Comparison of ENCODE assay signal across 20 cellular contexts in genomic region chr5:150062523-150062922, GRCh38. TPM values are rescaled to one million over a fixed set of nuclear protein-coding genes. Genes with fewer than 3 reads are reported as not detected.
"Had no signal": no experiment of that assay in that cellular context is flagged by ENCODE, and none has a peak within 500 bp of the region (broad histone marks: within the 10 kb centered on the region; RNA-seq: fewer than 3 reads in every experiment).

No MANE protein-coding gene starts in this region.

- H3K27ac ChIP-seq: epithelial cell of prostate, esophagus squamous epithelium, gastroesophageal sphincter, left ventricle myocardium inferior, lower lobe of right lung had no signal

- H3K36me3 ChIP-seq: esophagus squamous epithelium, gastroesophageal sphincter, left ventricle myocardium inferior, lower lobe of right lung had no signal

- H3K27ac Mint-ChIP-seq: immature natural killer cell, memory B cell, naive B cell, nephron, type B pancreatic cell had no signal

- ATAC-seq: gastroesophageal sphincter, left cardiac atrium, lower lobe of right lung, sciatic nerve had no signal

- H3K9me3 Mint-ChIP-seq: immature natural killer cell, memory B cell, naive B cell, nephron, type B pancreatic cell had no signal

- DNase-seq: cortex of kidney; effector memory CD4-positive, alpha-beta T cell; esophagus squamous epithelium; glutamatergic neuron; immature natural killer cell; kidney; left cardiac atrium; left ventricle myocardium inferior; lower lobe of right lung; naive B cell; stimulated activated CD4-positive, alpha-beta T cell treated with anti-CD3 and anti-CD28 coated beads, Interleukin-2, amount 100 ng/mL, for 24 hours; stimulated activated CD4-positive, alpha-beta T cell treated with anti-CD3 and anti-CD28 coated beads, Interleukin-4, amount 100 ng/mL, for 4 hours; stimulated activated naive CD4-positive, alpha-beta T cell had no signal

- H3K36me3 Mint-ChIP-seq: immature natural killer cell, memory B cell, naive B cell, type B pancreatic cell had no signal

- H3K4me3 Mint-ChIP-seq: immature natural killer cell, memory B cell, naive B cell, nephron, type B pancreatic cell had no signal

- H3K4me1 ChIP-seq: gastroesophageal sphincter, left ventricle myocardium inferior had no signal

- H3K4me3 ChIP-seq: esophagus squamous epithelium, gastroesophageal sphincter, left ventricle myocardium inferior, lower lobe of right lung had no signal

- H3K9me3 ChIP-seq: esophagus squamous epithelium, gastroesophageal sphincter, left ventricle myocardium inferior, lower lobe of right lung had no signal

RNA-seq across cellular contexts. Expression of gene CSF1R, which starts 23.8 kb away (rescaled TPM):
- total RNA-seq: pulmonary artery endothelial cell had no signal
